In the genomic region with DNA sequence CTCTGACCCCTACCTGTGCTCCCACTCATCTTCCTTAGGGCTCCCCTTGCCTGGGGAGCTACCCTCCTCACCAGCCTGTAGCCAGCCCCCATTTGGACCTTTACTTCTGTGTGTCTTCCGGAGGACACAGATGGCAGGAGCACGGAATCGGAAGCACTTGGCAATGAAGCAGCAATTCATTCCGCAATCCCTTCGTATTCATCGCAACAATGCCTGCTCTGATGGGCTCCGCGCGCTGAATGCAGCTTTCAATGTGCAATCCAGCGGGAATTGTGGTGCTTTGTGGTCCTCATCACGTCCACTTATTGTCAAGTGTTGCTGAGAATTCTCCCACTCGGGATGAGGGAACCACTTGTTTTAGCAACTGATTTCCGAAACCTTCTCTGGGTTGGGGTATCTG, we compare ENCODE assay signal across 23 cellular contexts.
DNase-seq lines count a peak whose midpoint lies in the region; ATAC-seq and TF ChIP-seq lines count a peak whose summit lies in the region.
"Had no signal": no experiment of that assay in that cellular context is flagged by ENCODE, and none has a peak within 500 bp of the region (broad histone marks: within the 10 kb centered on the region; RNA-seq: fewer than 3 reads in every experiment).

No MANE protein-coding gene starts in this region.

- no peaks in the 10 kb centered on the region for H3K79me1 ChIP-seq in mesenchymal stem cell (replicated peaks; ENCODE audit: low read length, poor library complexity, severe bottlenecking)

- H3K4me3 ChIP-seq in mesenchymal stem cell (ENCODE audit: insufficient read depth in 1 of 2, low read depth in 1 of 2, low read length in 2 of 2) (no peak overlapping the region), right atrium auricular region (no peak overlapping the region)
- H3K4me3 ChIP-seq: GM23248, K562, MG63 had no signal

- H3K36me3 ChIP-seq in mesenchymal stem cell (ENCODE audit: control insufficient read depth in 1 of 2, insufficient read depth in 2 of 2, low read depth in 1 of 2, low read length in 2 of 2), result no peaks in the 10 kb centered on the region
- no peaks in the 10 kb centered on the region for H3K36me3 ChIP-seq in right atrium auricular region
- H3K36me3 ChIP-seq: MG63 had no signal

- TF ChIP-seq CTCF in right atrium auricular region (IDR thresholded peaks at IDR 0.05), result no peak

- no peaks in the 10 kb centered on the region for H3K27me3 ChIP-seq in mesenchymal stem cell (ENCODE audit: control insufficient read depth in 1 of 2, insufficient read depth in 1 of 2, low read length in 2 of 2)
- no peaks in the 10 kb centered on the region for H3K27me3 ChIP-seq in right atrium auricular region
- H3K27me3 ChIP-seq: MG63 had no signal

- H3K27ac ChIP-seq in mesenchymal stem cell (ENCODE audit: low read length, poor library complexity, severe bottlenecking) (no peak overlapping the region), substantia nigra (ENCODE audit: low read depth, low read length, poor library complexity, severe bottlenecking) (no peak overlapping the region), right atrium auricular region (no peak overlapping the region)
- H3K27ac ChIP-seq: GM23248, HL-60 had no signal

- no peak overlapping the region for H2BK120ac ChIP-seq in mesenchymal stem cell (ENCODE audit: low read depth, low read length)

- no peak overlapping the region for H3K23ac ChIP-seq in mesenchymal stem cell (ENCODE audit: low read length in 2 of 2)

- H2AK5ac ChIP-seq in mesenchymal stem cell (ENCODE audit: low read length, severe bottlenecking), result no peak overlapping the region

- no peak overlapping the region for H4K8ac ChIP-seq in mesenchymal stem cell (ENCODE audit: low read length)

- no peak overlapping the region for H3K4me2 ChIP-seq in mesenchymal stem cell (ENCODE audit: low read length, poor library complexity, severe bottlenecking)

- no peaks in the 10 kb centered on the region for H3K9me3 ChIP-seq in mesenchymal stem cell (ENCODE audit: control insufficient read depth, low read length)
- no peaks in the 10 kb centered on the region for H3K9me3 ChIP-seq in right atrium auricular region
- H3K9me3 ChIP-seq: Caco-2, MG63 had no signal

- no peak overlapping the region for H2AFZ ChIP-seq in mesenchymal stem cell (ENCODE audit: low read depth, low read length)
- H2AFZ ChIP-seq: GM23248 had no signal

- H2BK5ac ChIP-seq in mesenchymal stem cell (ENCODE audit: low read depth, low read length, poor library complexity, severe bottlenecking), result no peak overlapping the region

- H3K4me1 ChIP-seq in mesenchymal stem cell (ENCODE audit: control insufficient read depth, insufficient read depth, low read depth, low read length) (no peaks in the 10 kb centered on the region), right atrium auricular region (no peaks in the 10 kb centered on the region)
- H3K4me1 ChIP-seq: Caco-2 had no signal

- H4K91ac ChIP-seq in mesenchymal stem cell (ENCODE audit: low read length), result peak overlapping the region; percentile 41

- H3K4ac ChIP-seq in mesenchymal stem cell (ENCODE audit: low read depth in 1 of 2, low read length in 2 of 2), result no peak overlapping the region

- H3K9ac ChIP-seq in mesenchymal stem cell (ENCODE audit: low read length), result no peak overlapping the region
- H3K9ac ChIP-seq: GM23248 had no signal

- H2BK15ac ChIP-seq in mesenchymal stem cell (ENCODE audit: low read depth, poor library complexity, severe bottlenecking), result no peak overlapping the region

- no peak for ATAC-seq in GM21526 (IDR thresholded peaks at IDR 0.05; ENCODE audit: low FRiP score, unreplicated experiment)
- ATAC-seq: K562 had no signal

- no peak overlapping the region for H3K14ac ChIP-seq in mesenchymal stem cell (ENCODE audit: low read length in 2 of 2)

- peak in 30 of 56 donors; percentile 4 to 56 (median 24) for DNase-seq in amygdala (lab: John Stamatoyannopoulos, UW)
- DNase-seq in globus pallidus (ENCODE audit: low spot score), result peak; percentile 66
- no peak for DNase-seq in mesenchymal stem cell
- DNase-seq in substantia nigra (lab: John Stamatoyannopoulos, UW), result peak in 32 of 49 donors; percentile 3 to 60 (median 23)
- no peak for DNase-seq in right atrium auricular region (ENCODE audit: low spot score)
- no peak for DNase-seq in activated CD8-positive, alpha-beta memory T cell treated with anti-CD3 and anti-CD28 coated beads for 24 hours
- DNase-seq: CD4-positive, CD25-positive, alpha-beta regulatory T cell; DMS 273 treated with DMSO at 0.1 percent for 48 hours; DMS79 treated with DMSO at 0.1 percent for 48 hours; GM23248; HCEC 1CT; MG63; NCI-H1048; NCI-H1417 treated with DMSO at 0.1 percent for 48 hours; NCI-H187 treated with DMSO at 0.1 percent for 48 hours; NCI-H226; NCI-H510A treated with DMSO at 0.1 percent for 48 hours; NCI-H748 treated with DMSO at 0.1 percent for 48 hours; SIG-M5 had no signal

- H2BK12ac ChIP-seq in mesenchymal stem cell (ENCODE audit: low read length in 2 of 2), result no peak overlapping the region

- WGBS in mesenchymal stem cell, result 81% methylated on average over 13 of the region's 13 CpGs

- H3K18ac ChIP-seq in mesenchymal stem cell (ENCODE audit: low read depth in 1 of 2, low read length in 2 of 2), result no peak overlapping the region

Comparison
In these comparisons a context has a peak if more than half of its experiments do, and no peak if none do; other contexts are left out.
1. DNase-seq: peak in amygdala (30 of 56), globus pallidus (single experiment) and substantia nigra (32 of 49); none in mesenchymal stem cell (single experiment), right atrium auricular region (single experiment) and activated CD8-positive, alpha-beta memory T cell treated with anti-CD3 and anti-CD28 coated beads for 24 hours (single experiment).